Comparison of ENCODE assay signal across 22 cellular contexts in genomic region chr12:5155866-5156265, GRCh38.
DNase-seq lines count a peak whose midpoint lies in the region; ATAC-seq, FAIRE-seq and TF ChIP-seq lines count a peak whose summit lies in the region.
"Had no signal": no experiment of that assay in that cellular context is flagged by ENCODE, and none has a peak within 500 bp of the region (broad histone marks: within the 10 kb centered on the region; RNA-seq: fewer than 3 reads in every experiment).

No MANE protein-coding gene starts in this region.

- H2BK5ac ChIP-seq in neuronal stem cell (ENCODE audit: low read length) = peak overlapping the region; percentile 21

- POLR2A ChIA-PET in HEK293 (lab: Yijun Ruan, JAX) = no interaction called here

- no peak overlapping the region for H2AFZ ChIP-seq in neuronal stem cell (ENCODE audit: low read length)

- CTCF ChIA-PET in HEK293 (lab: Yijun Ruan, JAX) = interaction anchor here (1.0 kb wide), 1 partner anchor 16 kb away, joined by 4 read pairs; no protein-coding TSS in a partner anchor

- peaks cover 0 to 6% (median 0%) of the 10 kb centered on the region in 3 experiments for H3K27me3 ChIP-seq in neuronal stem cell (ENCODE audit: control insufficient read depth in 3 of 3, insufficient read depth in 3 of 3, low read depth in 1 of 3, low read length in 3 of 3)
- H3K27me3 ChIP-seq: BLaER1 treated with 17β-estradiol and CSF1 and Interleukin-3, amounts not matched to agents 10 nM and 100 nM had no signal

- H3K36me3 ChIP-seq in HEK293 (ENCODE audit: control insufficient read depth in 2 of 2, insufficient read depth in 1 of 2, low read length in 2 of 2) = no peaks in the 10 kb centered on the region
- H3K36me3 ChIP-seq in neuronal stem cell (replicated peaks in 1 of 2; ENCODE audit: control insufficient read depth in 2 of 2, insufficient read depth in 2 of 2, low read length in 2 of 2) = no peaks in the 10 kb centered on the region
- H3K36me3 ChIP-seq: BLaER1 treated with 17β-estradiol and CSF1 and Interleukin-3, amounts not matched to agents 10 nM and 100 nM had no signal

- H3K14ac ChIP-seq in neuronal stem cell (ENCODE audit: low read length) = peak overlapping the region; percentile 31

- peak overlapping the region; percentile 58 for H2AK5ac ChIP-seq in neuronal stem cell (ENCODE audit: low read depth, low read length)

- H2BK15ac ChIP-seq in neuronal stem cell (ENCODE audit: low read length) = no peak overlapping the region

- H4K91ac ChIP-seq in neuronal stem cell (ENCODE audit: low read depth, low read length, poor library complexity) = no peak overlapping the region

- H3K27ac ChIP-seq in HEK293 (ENCODE audit: extremely low read depth, low read depth, low read length) (no peak overlapping the region), neuronal stem cell (replicated peaks; ENCODE audit: low read length) (no peak overlapping the region)
- H3K27ac ChIP-seq: 22Rv1; A549; BLaER1 treated with 17β-estradiol and CSF1 and Interleukin-3, amounts not matched to agents 10 nM and 100 nM; C4-2B had no signal

- H2BK12ac ChIP-seq in neuronal stem cell (ENCODE audit: low read length) = no peak overlapping the region

- H3K4ac ChIP-seq in neuronal stem cell (ENCODE audit: low read length) = no peak overlapping the region

- H4K8ac ChIP-seq in neuronal stem cell (ENCODE audit: low read depth, low read length) = no peak overlapping the region

- no peaks in the 10 kb centered on the region for H3K79me1 ChIP-seq in neuronal stem cell (ENCODE audit: low read depth, low read length)

- H2BK120ac ChIP-seq in neuronal stem cell (ENCODE audit: low read depth, low read length) = peak overlapping the region; percentile 51

- no peak overlapping the region for H3K4me2 ChIP-seq in neuronal stem cell (ENCODE audit: insufficient read depth, low read length, poor library complexity, severe bottlenecking)
- H3K4me2 ChIP-seq: A549; BLaER1 treated with 17β-estradiol and CSF1 and Interleukin-3, amounts not matched to agents 10 nM and 100 nM had no signal

- H3K4me1 ChIP-seq in HEK293 (ENCODE audit: control insufficient read depth, insufficient read depth, low read length) = no peaks in the 10 kb centered on the region
- H3K4me1 ChIP-seq in neuronal stem cell (ENCODE audit: control insufficient read depth in 2 of 2, insufficient read depth in 1 of 2, low read depth in 1 of 2, low read length in 2 of 2) = peaks cover 0 to 7% of the 10 kb centered on the region in 2 donors
- H3K4me1 ChIP-seq: A549; BLaER1 treated with 17β-estradiol and CSF1 and Interleukin-3, amounts not matched to agents 10 nM and 100 nM; Caco-2 had no signal

- H3K4me3 ChIP-seq in HEK293 (ENCODE audit: low read depth, low read length) (no peak overlapping the region), neuronal stem cell (ENCODE audit: low read length in 2 of 2) (no peak overlapping the region)
- H3K4me3 ChIP-seq: A549; BLaER1 treated with 17β-estradiol and CSF1 and Interleukin-3, amounts not matched to agents 10 nM and 100 nM; GM12878 had no signal

- no peaks in the 10 kb centered on the region for H3K9me3 ChIP-seq in HEK293 (ENCODE audit: control insufficient read depth, insufficient read depth, low read depth, low read length)
- H3K9me3 ChIP-seq in neuronal stem cell (replicated peaks in 1 of 2; ENCODE audit: control insufficient read depth in 2 of 2, insufficient read depth in 1 of 2, low read depth in 1 of 2, low read length in 2 of 2) = no peaks in the 10 kb centered on the region
- H3K9me3 ChIP-seq: A549; BLaER1 treated with 17β-estradiol and CSF1 and Interleukin-3, amounts not matched to agents 10 nM and 100 nM; Caco-2 had no signal

- WGBS in neuronal stem cell (ENCODE audit: extremely low coverage in 2 of 2, insufficient read length in 2 of 2, insufficient replicate concordance in 1 of 2), 2 donors = no CpG with 5 or more reads among the region's 9 CpGs

- no peak for TF ChIP-seq CTCF in HEK293 (tag by site-specific recombination; IDR thresholded peaks at IDR 0.05)

- peak overlapping the region; percentile 33 for H3K18ac ChIP-seq in neuronal stem cell (ENCODE audit: low read length)

- peak; percentile 13 for FAIRE-seq in urothelium cell line (lab: Jason Lieb, UNC)
- FAIRE-seq: A549, D721Med, GM12878, GM12892, GM18507 had no signal

- peak overlapping the region; percentile 9 for H3K9ac ChIP-seq in neuronal stem cell (ENCODE audit: low read depth, low read length, poor library complexity)
- H3K9ac ChIP-seq: BLaER1 treated with 17β-estradiol and CSF1 and Interleukin-3, amounts not matched to agents 10 nM and 100 nM had no signal

- no peak for ATAC-seq in HG03378 (IDR thresholded peaks at IDR 0.05; ENCODE audit: unreplicated experiment)
- ATAC-seq: A549; CD8-positive, alpha-beta T cell; GM12878 had no signal

- no peak overlapping the region for H3K23ac ChIP-seq in neuronal stem cell (ENCODE audit: low read depth, low read length, poor library complexity)

- no peak for DNase-seq in neuronal stem cell (ENCODE audit: low spot score)
- no peak for DNase-seq in urothelium cell line (ENCODE audit: low spot score)
- DNase-seq in anterior cingulate cortex (lab: John Stamatoyannopoulos, UW) = no peak
- DNase-seq: AML-193; Caco-2; Calu3; CD4-positive, alpha-beta T cell; CD8-positive, alpha-beta T cell; DMS79; DND-41; EL; GDM1 had no signal

TF ChIP-seq in HEK293, 187 proteins besides CTCF, POLR2A, EP300 and RAD21:
- TF ChIP-seq EGR2 (tag by site-specific recombination; IDR thresholded peaks at IDR 0.05; ENCODE audit: low read depth) (0 out of 2 replicates have a peak, but pooled peaks have one; percentile 12), SP3 (tag by site-specific recombination; IDR thresholded peaks at IDR 0.05) (no peak)
